1 cellular context compared by ENCODE assay signal in genomic region chr16:3861808-3862451, GRCh38.
TF ChIP-seq lines count a peak whose summit lies in the region.

No MANE protein-coding gene starts in this region.

TF ChIP-seq in WTC11, 78 proteins besides CTCF, POLR2A, EP300 and RAD21 (continued from another document):
- TF ChIP-seq ZNF281 (CRISPR knock-in tag; IDR thresholded peaks at IDR 0.05) = no peak
- TF ChIP-seq PREB (CRISPR knock-in tag; IDR thresholded peaks at IDR 0.05; ENCODE audit: borderline replicate concordance) = no peak
- no peak for TF ChIP-seq MYBL2 (CRISPR knock-in tag; IDR thresholded peaks at IDR 0.05)
- TF ChIP-seq AFF4 (CRISPR knock-in tag; IDR thresholded peaks at IDR 0.05; ENCODE audit: borderline replicate concordance) = no peak
- no peak for TF ChIP-seq HMGA2 (CRISPR knock-in tag; IDR thresholded peaks at IDR 0.05)
- no peak for TF ChIP-seq E2F1 (CRISPR knock-in tag; IDR thresholded peaks at IDR 0.05)
- TF ChIP-seq ZNF671 (CRISPR knock-in tag; IDR thresholded peaks at IDR 0.05) = no peak
- TF ChIP-seq TEAD1 (CRISPR knock-in tag; IDR thresholded peaks at IDR 0.05) = no peak
- no peak for TF ChIP-seq CREB1 (CRISPR knock-in tag; IDR thresholded peaks at IDR 0.05)
- no peak for TF ChIP-seq OVOL2 (CRISPR knock-in tag; IDR thresholded peaks at IDR 0.05; ENCODE audit: borderline replicate concordance)
- TF ChIP-seq NR1H2 (CRISPR knock-in tag; IDR thresholded peaks at IDR 0.05) = no peak
TF ChIP-seq in WTC11: peak in this region for 0.
